Comparison of ENCODE assay signal across 11 cellular contexts in the genomic region with DNA sequence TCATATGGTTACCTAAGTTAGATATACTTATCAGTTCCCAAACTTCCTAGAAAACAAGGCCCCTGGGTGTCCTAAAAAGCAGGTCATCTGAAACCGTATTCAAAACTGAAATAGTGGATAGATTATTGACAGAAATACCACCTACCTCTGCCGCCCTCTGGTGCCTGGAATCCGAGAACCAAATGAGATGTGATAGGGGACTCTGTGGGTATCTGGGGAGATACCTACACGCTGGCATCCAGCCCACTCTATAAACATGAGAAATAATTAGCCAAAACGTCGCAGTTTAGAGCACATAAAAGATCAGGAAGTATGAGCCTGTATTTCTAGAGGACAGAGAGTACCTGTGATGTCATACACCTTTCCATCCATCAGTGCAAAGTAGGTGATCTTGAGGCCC. TPM values are rescaled to one million over a fixed set of nuclear protein-coding genes. Genes with fewer than 3 reads are reported as not detected.
DNase-seq lines count a peak whose midpoint lies in the region; ATAC-seq and TF ChIP-seq lines count a peak whose summit lies in the region.
"Had no signal": no experiment of that assay in that cellular context is flagged by ENCODE, and none has a peak within 500 bp of the region (broad histone marks: within the 10 kb centered on the region; RNA-seq: fewer than 3 reads in every experiment).

No MANE protein-coding gene starts in this region.

- H3K27ac Mint-ChIP-seq in GM23338, result no peak overlapping the region
- H3K27ac Mint-ChIP-seq in activated CD4-positive, alpha-beta memory T cell treated with anti-CD3 and anti-CD28 coated beads, Interleukin-2, amount 10 ng/mL, durations not matched to agents 7 days and 5 days, result peak overlapping the region; percentile 17

- H3K27me3 ChIP-seq in BE2C (no peaks in the 10 kb centered on the region), GM23338 (ENCODE audit: insufficient read depth) (no peaks in the 10 kb centered on the region)

- peaks cover 54% of the 10 kb centered on the region for H3K36me3 Mint-ChIP-seq in GM23338 (ENCODE audit: low read depth)
- H3K36me3 Mint-ChIP-seq in activated CD4-positive, alpha-beta memory T cell treated with anti-CD3 and anti-CD28 coated beads, Interleukin-2, amount 10 ng/mL, durations not matched to agents 7 days and 5 days (ENCODE audit: low read depth), result peaks cover 62% of the 10 kb centered on the region

- H3K9me3 ChIP-seq in BE2C, result no peaks in the 10 kb centered on the region

- peaks cover 18% of the 10 kb centered on the region; the same call in 2 of the 3 replicates for H3K4me1 Mint-ChIP-seq in GM23338
- peaks cover 55% of the 10 kb centered on the region for H3K4me1 Mint-ChIP-seq in activated CD4-positive, alpha-beta memory T cell treated with anti-CD3 and anti-CD28 coated beads, Interleukin-2, amount 10 ng/mL, durations not matched to agents 7 days and 5 days

- H3K27me3 Mint-ChIP-seq in GM23338 (ENCODE audit: insufficient read depth, low read depth, poor library complexity), result peaks cover 3% of the 10 kb centered on the region
- H3K27me3 Mint-ChIP-seq in activated CD4-positive, alpha-beta memory T cell treated with anti-CD3 and anti-CD28 coated beads, Interleukin-2, amount 10 ng/mL, durations not matched to agents 7 days and 5 days, result no peaks in the 10 kb centered on the region
- H3K27me3 Mint-ChIP-seq: activated naive CD8-positive, alpha-beta T cell treated with anti-CD3 and anti-CD28 coated beads, Interleukin-2, amount 10 ng/mL, durations not matched to agents 7 days and 5 days had no signal

- POLR2A ChIA-PET in activated CD4-positive, alpha-beta memory T cell treated with anti-CD3 and anti-CD28 coated beads, Interleukin-2, amount 10 ng/mL, durations not matched to agents 7 days and 5 days (lab: Charles Lee), result no interaction called here

- no peaks in the 10 kb centered on the region for H3K9me2 ChIP-seq in GM23338 (ENCODE audit: insufficient read depth)

- DNase-seq in BE2C (no peak), GM23338 (ENCODE audit: low spot score) (peak; percentile 67), iPS-NIHi7 (ENCODE audit: extremely low spot score) (peak; percentile 35), putamen (ENCODE audit: low spot score) (no peak), NCI-H748 treated with DMSO at 0.1 percent for 48 hours (lab: John Stamatoyannopoulos, UW) (no peak), occipital lobe (lab: John Stamatoyannopoulos, UW) (no peak)
- DNase-seq in activated CD4-positive, alpha-beta memory T cell treated with anti-CD3 and anti-CD28 coated beads, Interleukin-2, amount 10 ng/mL, durations not matched to agents 7 days and 5 days, result no peak
- DNase-seq: activated naive CD8-positive, alpha-beta T cell treated with anti-CD3 and anti-CD28 coated beads, Interleukin-2, amount 10 ng/mL, durations not matched to agents 7 days and 5 days; glutamatergic neuron; NCI-H2029 had no signal

- H3K4me3 ChIP-seq in BE2C (ENCODE audit: low read depth, low read length) (no peak overlapping the region), GM23338 (no peak overlapping the region)

- CTCF ChIA-PET in activated CD4-positive, alpha-beta memory T cell treated with anti-CD3 and anti-CD28 coated beads, Interleukin-2, amount 10 ng/mL, durations not matched to agents 7 days and 5 days (lab: Charles Lee), result interaction anchor here (1.0 to 1.3 kb wide), 2 partner anchors 83 to 104 kb away, joined by 3 read pairs; no protein-coding TSS in a partner anchor

- H3K36me3 ChIP-seq in BE2C (peaks cover 43% of the 10 kb centered on the region), GM23338 (ENCODE audit: insufficient read depth) (peaks cover 31% of the 10 kb centered on the region)

- ATAC-seq in GM23338 (no peak), HG02884 (IDR thresholded peaks at IDR 0.05; ENCODE audit: unreplicated experiment) (no peak)

- no peak overlapping the region for H2AFZ ChIP-seq in GM23338

- no peak overlapping the region for H3K4me3 Mint-ChIP-seq in GM23338
- no peak overlapping the region for H3K4me3 Mint-ChIP-seq in activated CD4-positive, alpha-beta memory T cell treated with anti-CD3 and anti-CD28 coated beads, Interleukin-2, amount 10 ng/mL, durations not matched to agents 7 days and 5 days
- H3K4me3 Mint-ChIP-seq: activated naive CD8-positive, alpha-beta T cell treated with anti-CD3 and anti-CD28 coated beads, Interleukin-2, amount 10 ng/mL, durations not matched to agents 7 days and 5 days had no signal

- peak; percentile 45 for TF ChIP-seq CTCF in BE2C (IDR thresholded peaks at IDR 0.05; ENCODE audit: low read depth, low read length)
- peak; percentile 70 to 73 for TF ChIP-seq CTCF in GM23338 (conservative IDR thresholded peaks at IDR 0.05; ENCODE audit: low read depth in 2 of 2)

- H3K4me2 ChIP-seq in GM23338, result no peak overlapping the region

- peaks cover 20% of the 10 kb centered on the region; the same call in 1 of the 2 replicates for H4K20me1 ChIP-seq in GM23338 (replicated peaks; ENCODE audit: insufficient read depth)

- H3K27ac ChIP-seq in GM23338 (ENCODE audit: low read depth), result 0 out of 2 replicates have a peak overlapping the region, but pooled peaks have one; percentile 14

- H3K9me3 Mint-ChIP-seq in GM23338, result no peaks in the 10 kb centered on the region
- H3K9me3 Mint-ChIP-seq in activated CD4-positive, alpha-beta memory T cell treated with anti-CD3 and anti-CD28 coated beads, Interleukin-2, amount 10 ng/mL, durations not matched to agents 7 days and 5 days, result no peaks in the 10 kb centered on the region
- H3K9me3 Mint-ChIP-seq: activated naive CD8-positive, alpha-beta T cell treated with anti-CD3 and anti-CD28 coated beads, Interleukin-2, amount 10 ng/mL, durations not matched to agents 7 days and 5 days had no signal

- H3F3A ChIP-seq in GM23338 (replicated peaks; ENCODE audit: low read depth), result peaks cover 33% of the 10 kb centered on the region; the same call in 1 of the 2 replicates

- H3K4me1 ChIP-seq in BE2C, result no peaks in the 10 kb centered on the region
- peaks cover 15% of the 10 kb centered on the region for H3K4me1 ChIP-seq in GM23338 (ENCODE audit: insufficient read depth)

- peaks cover 51% of the 10 kb centered on the region for H3K79me2 ChIP-seq in GM23338 (replicated peaks; ENCODE audit: insufficient read depth)

TF ChIP-seq in GM23338, 12 proteins besides CTCF, POLR2A, EP300 and RAD21 (continues in another document):
- TF ChIP-seq EZH2 (IDR thresholded peaks at IDR 0.05; ENCODE audit: low read depth, unreplicated experiment), result no peak
- no peak for TF ChIP-seq POLR2AphosphoS5 (IDR thresholded peaks at IDR 0.05; ENCODE audit: low read depth)
- TF ChIP-seq, protein P1, sequence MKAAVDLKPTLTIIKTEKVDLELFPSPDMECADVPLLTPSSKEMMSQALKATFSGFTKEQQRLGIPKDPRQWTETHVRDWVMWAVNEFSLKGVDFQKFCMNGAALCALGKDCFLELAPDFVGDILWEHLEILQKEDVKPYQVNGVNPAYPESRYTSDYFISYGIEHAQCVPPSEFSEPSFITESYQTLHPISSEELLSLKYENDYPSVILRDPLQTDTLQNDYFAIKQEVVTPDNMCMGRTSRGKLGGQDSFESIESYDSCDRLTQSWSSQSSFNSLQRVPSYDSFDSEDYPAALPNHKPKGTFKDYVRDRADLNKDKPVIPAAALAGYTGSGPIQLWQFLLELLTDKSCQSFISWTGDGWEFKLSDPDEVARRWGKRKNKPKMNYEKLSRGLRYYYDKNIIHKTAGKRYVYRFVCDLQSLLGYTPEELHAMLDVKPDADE (IDR thresholded peaks at IDR 0.05), result no peak

RNA-seq across cellular contexts. Expression of a gene that starts 4.4 kb away (rescaled TPM):
- 92.8 TPM for polyA plus RNA-seq in BE2C (2012; ENCODE audit: insufficient read depth, insufficient read length, low read depth)
- 12.4 and 18.0 TPM in 2 replicates for total RNA-seq in GM23338 (2014; rRNA removed; shearing (Covaris generic))
- polyA plus RNA-seq in GM23338 (2016; fragmentation: Nextera tagmentation; extraction: Ambion mirVana), result 55.1 and 58.7 TPM in 2 replicates
- total RNA-seq in activated CD4-positive, alpha-beta memory T cell treated with anti-CD3 and anti-CD28 coated beads, Interleukin-2, amount 10 ng/mL, durations not matched to agents 7 days and 5 days, result 10 to 100 TPM; 56.3 to 60.2 TPM
- 6.2 TPM for total RNA-seq in occipital lobe

RNA-seq across cellular contexts. Expression of a gene that starts 4.7 kb away (rescaled TPM):
- 132 TPM for polyA plus RNA-seq in BE2C (2012; ENCODE audit: insufficient read depth, insufficient read length, low read depth)
- 96.0 and 115 TPM in 2 replicates for total RNA-seq in GM23338 (2014; rRNA removed; shearing (Covaris generic))
- 291 and 313 TPM in 2 replicates for polyA plus RNA-seq in GM23338 (2016; fragmentation: Nextera tagmentation; extraction: Ambion mirVana)
- 10 to 100 TPM; 88.3 to 88.6 TPM for total RNA-seq in activated CD4-positive, alpha-beta memory T cell treated with anti-CD3 and anti-CD28 coated beads, Interleukin-2, amount 10 ng/mL, durations not matched to agents 7 days and 5 days
- 84.7 TPM for total RNA-seq in occipital lobe

RNA-seq across cellular contexts. Expression of a gene that starts 7.2 kb away (rescaled TPM):
- polyA plus RNA-seq in BE2C (2012; ENCODE audit: insufficient read depth, insufficient read length, low read depth), result 52.2 TPM
- 28.9 and 35.1 TPM in 2 replicates for total RNA-seq in GM23338 (2014; rRNA removed; shearing (Covaris generic))
- 8.9 and 9.7 TPM in 2 replicates for polyA plus RNA-seq in GM23338 (2016; fragmentation: Nextera tagmentation; extraction: Ambion mirVana)
- 10 to 100 TPM; 32.3 to 32.5 TPM for total RNA-seq in activated CD4-positive, alpha-beta memory T cell treated with anti-CD3 and anti-CD28 coated beads, Interleukin-2, amount 10 ng/mL, durations not matched to agents 7 days and 5 days
- 36.3 TPM for total RNA-seq in occipital lobe

RNA-seq across cellular contexts. Expression of a gene that starts 20.5 kb away (rescaled TPM):
- polyA plus RNA-seq in BE2C (2012; ENCODE audit: insufficient read depth, insufficient read length, low read depth), result not detected
- 0.08 and 1.4 TPM in 2 replicates for total RNA-seq in GM23338 (2014; rRNA removed; shearing (Covaris generic))
- polyA plus RNA-seq in GM23338 (2016; fragmentation: Nextera tagmentation; extraction: Ambion mirVana), result 0.17 and 1.5 TPM in 2 replicates
- not detected for total RNA-seq in activated CD4-positive, alpha-beta memory T cell treated with anti-CD3 and anti-CD28 coated beads, Interleukin-2, amount 10 ng/mL, durations not matched to agents 7 days and 5 days
- not detected for total RNA-seq in occipital lobe

Comparison
In these comparisons a context has a peak if more than half of its experiments do, and no peak if none do; other contexts are left out.
1. DNase-seq: peak in GM23338 (single experiment) and iPS-NIHi7 (single experiment); none in BE2C (single experiment), activated CD4-positive, alpha-beta memory T cell treated with anti-CD3 and anti-CD28 coated beads, Interleukin-2, amount 10 ng/mL, durations not matched to agents 7 days and 5 days (single experiment), putamen (single experiment), NCI-H748 treated with DMSO at 0.1 percent for 48 hours (single experiment) and occipital lobe (single experiment).